In the genomic region with DNA sequence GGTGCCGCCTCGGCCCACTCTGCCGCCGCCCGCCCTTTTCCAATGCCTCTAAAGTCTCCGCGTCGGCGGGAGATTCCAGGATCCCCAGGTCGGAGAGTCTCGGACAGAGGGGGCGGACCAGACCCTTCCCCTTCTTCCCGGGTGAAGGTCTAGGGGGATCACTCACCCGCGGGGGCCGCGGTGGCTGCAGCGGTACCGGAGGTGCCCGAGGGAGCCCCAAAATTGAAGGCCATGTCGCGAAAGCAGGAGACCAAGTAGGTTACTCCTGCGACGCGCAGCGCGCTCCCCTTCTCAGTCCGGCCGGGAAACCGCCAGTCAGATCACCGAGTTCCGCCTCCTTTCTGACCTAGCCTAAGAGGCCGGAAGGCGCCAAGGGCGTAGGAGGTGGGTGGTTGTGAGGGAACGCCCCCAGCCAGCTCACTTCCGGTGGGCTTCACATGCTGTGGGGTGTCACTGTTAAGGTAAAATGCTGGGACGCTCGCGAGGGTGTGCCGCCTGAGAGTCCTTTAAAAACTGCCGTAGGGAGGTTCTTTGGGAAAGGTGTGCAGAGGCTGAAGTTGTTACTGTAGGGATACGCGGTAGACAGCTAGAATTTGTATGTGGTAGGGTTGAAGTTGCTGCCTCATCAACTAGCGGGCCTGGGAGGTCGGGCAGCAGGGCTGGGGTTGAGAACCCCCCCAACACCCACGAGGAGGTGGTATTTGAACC, we compare ENCODE assay signal across 8 cellular contexts. TPM values are rescaled to one million over a fixed set of nuclear protein-coding genes. Genes with fewer than 3 reads are reported as not detected.
A peak's percentile ranks its signal among the peaks of the same experiment; 100 is the strongest.
DNase-seq lines count a peak whose midpoint lies in the region; ATAC-seq, FAIRE-seq and TF ChIP-seq lines count a peak whose summit lies in the region.

A gene with protein sequence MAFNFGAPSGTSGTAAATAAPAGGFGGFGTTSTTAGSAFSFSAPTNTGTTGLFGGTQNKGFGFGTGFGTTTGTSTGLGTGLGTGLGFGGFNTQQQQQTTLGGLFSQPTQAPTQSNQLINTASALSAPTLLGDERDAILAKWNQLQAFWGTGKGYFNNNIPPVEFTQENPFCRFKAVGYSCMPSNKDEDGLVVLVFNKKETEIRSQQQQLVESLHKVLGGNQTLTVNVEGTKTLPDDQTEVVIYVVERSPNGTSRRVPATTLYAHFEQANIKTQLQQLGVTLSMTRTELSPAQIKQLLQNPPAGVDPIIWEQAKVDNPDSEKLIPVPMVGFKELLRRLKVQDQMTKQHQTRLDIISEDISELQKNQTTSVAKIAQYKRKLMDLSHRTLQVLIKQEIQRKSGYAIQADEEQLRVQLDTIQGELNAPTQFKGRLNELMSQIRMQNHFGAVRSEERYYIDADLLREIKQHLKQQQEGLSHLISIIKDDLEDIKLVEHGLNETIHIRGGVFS (minus strand): TSS at position 256 of the 708 bp plus-strand sequence. CDS start 23 bp downstream, at position 233.

- no peak within 1 kb of the TSS for H2BK20ac ChIP-seq in H1 (ENCODE audit: low read length)

- CTCF ChIA-PET in H1 (lab: Charles Lee; ENCODE audit: partially characterized antibody), result interaction anchor here (0.6 kb wide), 1 partner anchor 442 kb away, joined by 4 read pairs; no protein-coding TSS in a partner anchor

- peak within 1 kb of the TSS; percentile 11 for H3K14ac ChIP-seq in H1 (ENCODE audit: insufficient read length)

- no peaks in the 10 kb centered on the region for H3K9me3 Mint-ChIP-seq in memory B cell

- peak within 1 kb of the TSS; percentile 92 to 95 (median 94) for H3K9ac ChIP-seq in H1 (replicated peaks in 1 of 4; ENCODE audit: extremely low read depth in 1 of 4, low read depth in 3 of 4, low read length in 3 of 4)

- peak within 1 kb of the TSS; percentile 97 for H3K4me3 Mint-ChIP-seq in memory B cell

- peak within 1 kb of the TSS; percentile 85 to 96 (median 92) for H3K4me3 ChIP-seq in H1 (ENCODE audit: extremely low read depth in 1 of 4, insufficient read depth in 2 of 4, low read depth in 3 of 4, low read length in 4 of 4)

- peak within 1 kb of the TSS; percentile 32 for H4K91ac ChIP-seq in H1 (replicated peaks; ENCODE audit: insufficient read length, low read length)

- peak within 1 kb of the TSS; percentile 95 for H3K27ac ChIP-seq in H1 (ENCODE audit: low read depth, low read length)

- peaks cover 11% of the 10 kb centered on the region for H3K36me3 Mint-ChIP-seq in memory B cell

- peaks cover 12 to 52% of the 10 kb centered on the region in 2 experiments; a peak in 3 of 4 replicates for H3K79me2 ChIP-seq in H1 (ENCODE audit: control insufficient read depth in 1 of 2, insufficient read depth in 2 of 2, low read length in 2 of 2)

- peak within 1 kb of the TSS; percentile 62 for H3K56ac ChIP-seq in H1 (replicated peaks; ENCODE audit: insufficient read length, low read depth, low read length)

- peak within 1 kb of the TSS; percentile 98; the same call in 1 of the 2 replicates for H4K8ac ChIP-seq in H1 (ENCODE audit: extremely low read depth, insufficient read depth, low read length)

- TF ChIP-seq EP300 in H1 (IDR thresholded peaks at IDR 0.05; ENCODE audit: borderline replicate concordance in 1 of 2, low read depth in 2 of 2, low read length in 2 of 2), result peak in 1 of 2 experiments; percentile 36; a peak in 1 of 3 replicates

- peaks cover 13% of the 10 kb centered on the region for H3K4me1 Mint-ChIP-seq in memory B cell

- H2BK15ac ChIP-seq in H1 (ENCODE audit: low read length), result 0 out of 2 replicates have a peak within 1 kb of the TSS, but pooled peaks have one; percentile 81

- H3K18ac ChIP-seq in H1 (ENCODE audit: extremely low read depth, low read length), result peak within 1 kb of the TSS; percentile 93

- no peaks in the 10 kb centered on the region for H3K27me3 ChIP-seq in H1 (replicated peaks in 1 of 4; ENCODE audit: control insufficient read depth in 3 of 4, extremely low read depth in 1 of 4, insufficient read depth in 3 of 4, low read length in 3 of 4)

- H2AK5ac ChIP-seq in H1 (ENCODE audit: low read depth, low read length), result no peak within 1 kb of the TSS

- no peak within 1 kb of the TSS for H2BK12ac ChIP-seq in H1 (ENCODE audit: low read depth, low read length)

- H3K27ac Mint-ChIP-seq in memory B cell, result peak within 1 kb of the TSS; percentile 90

- H2BK5ac ChIP-seq in H1 (ENCODE audit: low read depth, low read length), result peak within 1 kb of the TSS; percentile 82

- 1% methylated on average over 45 of the region's 47 CpGs; no CpG with 5 or more reads in 1 of the 2 experiments for WGBS in H1 (ENCODE audit: extremely low coverage in 1 of 2, insufficient coverage in 1 of 2, insufficient read length in 1 of 2, insufficient replicate concordance in 2 of 2, low coverage in 1 of 2, low lambda C conversion rate in 2 of 2, missing lambda C conversion rate in 1 of 2), 2 experiments

- TF ChIP-seq POLR2A in H1 (IDR thresholded peaks at IDR 0.05; ENCODE audit: control extremely low read depth in 1 of 2, low read depth in 2 of 2, low read length in 2 of 2), result peak; percentile 98

- H3K4ac ChIP-seq in H1 (replicated peaks; ENCODE audit: insufficient read length, low read depth, low read length), result no peak within 1 kb of the TSS

- DNase-seq in COLO829 (ENCODE audit: low spot score) (peak; percentile 98), HTR-8/SVneo (ENCODE audit: insufficient read length, low spot score) (peak; percentile 75), NOMO-1 treated with dmso at 0.1 percent for 144 hours (lab: John Stamatoyannopoulos, UW; ENCODE audit: unreplicated experiment) (peak; percentile 96), H1 (ENCODE audit: low read depth in 1 of 2, low spot score in 2 of 2) (peak; percentile 89 to 99), memory B cell (ENCODE audit: low spot score in 2 of 2) (peak; percentile 95 to 96)
- DNase-seq in activated CD8-positive, alpha-beta memory T cell treated with anti-CD3 and anti-CD28 coated beads for 48 hours (ENCODE audit: low read depth in 2 of 3, low spot score in 2 of 3), result peak; percentile 92 to 94 (median 92)
- DNase-seq in stimulated activated CD8-positive, alpha-beta memory T cell treated with anti-CD3 and anti-CD28 coated beads, Interleukin-12 subunit alpha, Interleukin-12 subunit beta, amount 100 ng/mL, for 24 hours (ENCODE audit: extremely low read depth), result peak; percentile 94

- peaks cover 5% of the 10 kb centered on the region for H3K79me1 ChIP-seq in H1 (ENCODE audit: low read depth, low read length)

- POLR2A ChIA-PET in H1 (lab: Charles Lee; ENCODE audit: partially characterized antibody), result interaction anchor here (0.6 to 1.5 kb wide), 22 partner anchors 8 to 311 kb away, joined by 3 to 6 read pairs (median 3); a partner anchor contains a TSS

- H3K4me2 ChIP-seq in H1 (ENCODE audit: insufficient read depth in 1 of 2, low read depth in 2 of 2, low read length in 2 of 2), result peak within 1 kb of the TSS; percentile 74 to 88

- H3K36me3 ChIP-seq in H1 (ENCODE audit: control insufficient read depth in 2 of 4, insufficient read depth in 4 of 4, low read length in 3 of 4), result peaks cover 3 to 11% (median 8%) of the 10 kb centered on the region in 4 experiments; a peak in 5 of 8 replicates

- TF ChIP-seq CTCF in H1 (IDR thresholded peaks at IDR 0.05; ENCODE audit: control extremely low read depth in 1 of 3, insufficient read depth in 1 of 3, low read depth in 1 of 3, low read length in 3 of 3), result no peak

- H2BK120ac ChIP-seq in H1 (replicated peaks; ENCODE audit: low read depth, low read length), result no peak within 1 kb of the TSS

- no peak; a peak in 1 of 4 replicates for TF ChIP-seq RAD21 in H1 (IDR thresholded peaks at IDR 0.05 in 1 of 2, conservative IDR thresholded peaks at IDR 0.05 in 1 of 2; ENCODE audit: low read depth in 2 of 2, low read length in 2 of 2)

- H4K5ac ChIP-seq in H1 (ENCODE audit: insufficient read length, low read depth, low read length), result peak within 1 kb of the TSS; percentile 82

- ATAC-seq in GM21367 (IDR thresholded peaks at IDR 0.05; ENCODE audit: unreplicated experiment) (peak; percentile 99), memory B cell (ENCODE audit: low read depth) (peak; percentile 98)

- H3K27me3 Mint-ChIP-seq in memory B cell, result no peaks in the 10 kb centered on the region

- peak within 1 kb of the TSS; percentile 72 for H2AFZ ChIP-seq in H1 (ENCODE audit: low read length)

- H3K23ac ChIP-seq in H1 (ENCODE audit: insufficient read length), result no peak within 1 kb of the TSS

- H3K4me1 ChIP-seq in H1 (replicated peaks in 1 of 4; ENCODE audit: control insufficient read depth in 3 of 4, insufficient read depth in 4 of 4, low read length in 3 of 4), result no peaks in the 10 kb centered on the region

- peak; percentile 79 for FAIRE-seq in HTR-8/SVneo (lab: Jason Lieb, UNC)
- FAIRE-seq in H1 (lab: Jason Lieb, UNC), result peak; percentile 89

- peaks cover 0 to 6% of the 10 kb centered on the region in 2 experiments for H4K20me1 ChIP-seq in H1 (replicated peaks in 1 of 2; ENCODE audit: control insufficient read depth in 1 of 2, insufficient read depth in 2 of 2, low read length in 2 of 2)

- peaks cover 5% of the 10 kb centered on the region for H3K23me2 ChIP-seq in H1 (ENCODE audit: low read depth, low read length)

- no peaks in the 10 kb centered on the region for H3K9me3 ChIP-seq in H1 (ENCODE audit: insufficient read depth in 2 of 2, low read depth in 1 of 2, low read length in 1 of 2)

TF ChIP-seq in H1, 55 proteins besides CTCF, POLR2A, EP300 and RAD21 (continues in another document):
- TF ChIP-seq ASH2L (IDR thresholded peaks at IDR 0.05; ENCODE audit: low read length), result peak; percentile 97
- no peak for TF ChIP-seq SUZ12 (IDR thresholded peaks at IDR 0.05; ENCODE audit: low read length)
- TF ChIP-seq SP4 (IDR thresholded peaks at IDR 0.05; ENCODE audit: low read length), result peak; percentile 95
- TF ChIP-seq POU5F1 (IDR thresholded peaks at IDR 0.05; ENCODE audit: low read depth, low read length), result no peak
- peak; percentile 83 for TF ChIP-seq POLR2AphosphoS5 (IDR thresholded peaks at IDR 0.05; ENCODE audit: low read depth, low read length)
- no peak for TF ChIP-seq SP2 (IDR thresholded peaks at IDR 0.05; ENCODE audit: low read length)
- no peak for TF ChIP-seq HDAC6 (IDR thresholded peaks at IDR 0.05; ENCODE audit: low read depth, low read length)
- no peak for TF ChIP-seq MAFK (IDR thresholded peaks at IDR 0.05; ENCODE audit: low read depth, low read length)

RNA-seq across cellular contexts. Expression of the gene that starts here (rescaled TPM):
- 99.2 and 103 TPM in 2 replicates for total RNA-seq in H1 (2021; fragmentation: NEBNext Ultra II Directional; extraction: Animal tissue kit (Norgen Biotek cat#: 25700))
- 31.1 and 51.4 TPM in 2 replicates for polyA plus RNA-seq in H1 (2011; rRNA removed)
- 60.1 TPM for polyA plus RNA-seq in H1 (2011; cell fraction: cytosol; rRNA removed)
- polyA plus RNA-seq in H1 (2011; cell fraction: nucleus; rRNA removed), result 21.9 TPM
- polyA plus RNA-seq in H1 (2012, experiment 1 of 2), result 58.5 to 94.0 TPM (median 65.9 TPM) in 4 replicates
- polyA plus RNA-seq in H1 (2012, experiment 2 of 2), result 12.7 TPM
- polyA plus RNA-seq in H1 (2013, experiment 1 of 2), result 59.5 TPM
- polyA plus RNA-seq in H1 (2013, experiment 2 of 2), result 56.9 TPM
- 136 and 177 TPM in 2 replicates for polyA minus RNA-seq in H1 (2011; rRNA and poly(A)+ RNA removed)
- 52.8 TPM for polyA minus RNA-seq in H1 (2011; cell fraction: cytosol; rRNA and poly(A)+ RNA removed)
- polyA minus RNA-seq in H1 (2011; cell fraction: nucleus; rRNA and poly(A)+ RNA removed), result 84.7 TPM

Comparison
In these comparisons a context has a peak if more than half of its experiments do, and no peak if none do; other contexts are left out.
1. Peak in every context shown above with its lines: DNase-seq, ATAC-seq, H3K4me3 ChIP-seq and H3K27ac ChIP-seq.